In genomic region chr9:95771556-95772280, GRCh38 we compare ENCODE assay signal across 9 cellular contexts.
A peak's percentile ranks its signal among the peaks of the same experiment; 100 is the strongest.
DNase-seq lines count a peak whose midpoint lies in the region; ATAC-seq and TF ChIP-seq lines count a peak whose summit lies in the region.
"Had no signal": no experiment of that assay in that cellular context is flagged by ENCODE, and none has a peak within 500 bp of the region (broad histone marks: within the 10 kb centered on the region; RNA-seq: fewer than 3 reads in every experiment).

No MANE protein-coding gene starts in this region.

- DNase-seq in Right ventricle myocardium inferior (ENCODE audit: missing footprints) (no peak), cardiac septum (ENCODE audit: low spot score) (no peak), fibroblast of mammary gland (ENCODE audit: low read depth) (peak; percentile 51), vagina (ENCODE audit: extremely low spot score in 2 of 2) (no peak)
- no peak for DNase-seq in CD4-positive, alpha-beta memory T cell
- no peak for DNase-seq in activated T-cell treated with anti-CD3 and anti-CD28 coated beads, Interleukin-2, amount 50 U/mL, for 4 hours

- CTCF ChIA-PET in CD4-positive, alpha-beta memory T cell (lab: Charles Lee; ENCODE audit: partially characterized antibody), result no interaction called here

- no peaks in the 10 kb centered on the region for H3K36me3 Mint-ChIP-seq in CD4-positive, alpha-beta memory T cell
- no peaks in the 10 kb centered on the region for H3K36me3 Mint-ChIP-seq in activated T-cell treated with anti-CD3 and anti-CD28 coated beads, Interleukin-2, amount 50 U/mL, for 4 hours (ENCODE audit: insufficient read depth)

- POLR2A ChIA-PET in CD4-positive, alpha-beta memory T cell (lab: Charles Lee; ENCODE audit: partially characterized antibody), result no interaction called here

- intact Hi-C loops in Right ventricle myocardium inferior (cut with DNase I) (no loop called here), cardiac septum (cut with DNase I) (no loop called here), vagina (cut with DNase I) (no loop called here)
- intact Hi-C loops in CD4-positive, alpha-beta memory T cell (cut with micrococcal nuclease), result no loop called here

- peak; percentile 59 for ATAC-seq in Right ventricle myocardium inferior
- no peak for ATAC-seq in activated T-cell treated with anti-CD3 and anti-CD28 coated beads, Interleukin-2, amount 50 U/mL, for 4 hours
- no peak for ATAC-seq in HG03354 (IDR thresholded peaks at IDR 0.05; ENCODE audit: poor library complexity, severe bottlenecking, unreplicated experiment)

- H3K9me3 ChIP-seq in muscle layer of duodenum (ENCODE audit: control insufficient read depth in 1 of 2, low read length in 2 of 2) (no peaks in the 10 kb centered on the region), vagina (no peaks in the 10 kb centered on the region)
- H3K9me3 ChIP-seq in CD4-positive, alpha-beta memory T cell (ENCODE audit: control insufficient read depth in 1 of 2, low read length in 2 of 2), result no peaks in the 10 kb centered on the region

- no peak overlapping the region for H3K4me3 ChIP-seq in fibroblast of mammary gland (ENCODE audit: control insufficient read depth, low read depth, low read length)
- peak overlapping the region; percentile 9 to 36 for H3K4me3 ChIP-seq in muscle layer of duodenum (ENCODE audit: low read depth in 1 of 2, low read length in 2 of 2)
- peak overlapping the region in 1 of 2 donors; percentile 6 for H3K4me3 ChIP-seq in vagina
- no peak overlapping the region for H3K4me3 ChIP-seq in CD4-positive, alpha-beta memory T cell (ENCODE audit: low read length in 2 of 2)

- no peak overlapping the region for H3K4me3 Mint-ChIP-seq in CD4-positive, alpha-beta memory T cell
- no peak overlapping the region for H3K4me3 Mint-ChIP-seq in activated T-cell treated with anti-CD3 and anti-CD28 coated beads, Interleukin-2, amount 50 U/mL, for 4 hours
- H3K4me3 Mint-ChIP-seq: T-helper 2 cell treated with Interferon-gamma antibody and Interleukin-4, amounts not matched to agents 5 μg/mL and 100 μg/mL, for 36 hours had no signal

- peaks cover 4 to 12% of the 10 kb centered on the region in 2 donors for H3K4me1 ChIP-seq in muscle layer of duodenum (ENCODE audit: control insufficient read depth in 1 of 2, insufficient read depth in 2 of 2, low read length in 2 of 2)
- peaks cover 18% of the 10 kb centered on the region for H3K4me1 ChIP-seq in vagina
- no peaks in the 10 kb centered on the region for H3K4me1 ChIP-seq in CD4-positive, alpha-beta memory T cell (ENCODE audit: insufficient read depth, low read length)

- no peaks in the 10 kb centered on the region for H3K9me3 Mint-ChIP-seq in CD4-positive, alpha-beta memory T cell
- no peaks in the 10 kb centered on the region for H3K9me3 Mint-ChIP-seq in activated T-cell treated with anti-CD3 and anti-CD28 coated beads, Interleukin-2, amount 50 U/mL, for 4 hours
- H3K9me3 Mint-ChIP-seq: T-helper 2 cell treated with Interferon-gamma antibody and Interleukin-4, amounts not matched to agents 5 μg/mL and 100 μg/mL, for 36 hours had no signal

- no peak for TF ChIP-seq CTCF in fibroblast of mammary gland (conservative IDR thresholded peaks at IDR 0.05; ENCODE audit: control insufficient read depth, insufficient read depth, low read depth, low read length)
- no peak for TF ChIP-seq CTCF in vagina (IDR thresholded peaks at IDR 0.05)

- no peak for TF ChIP-seq POLR2A in vagina (IDR thresholded peaks at IDR 0.05)

- peak overlapping the region; percentile 14 for H3K27ac ChIP-seq in muscle layer of duodenum (ENCODE audit: low read length)
- peak overlapping the region; percentile 74 for H3K27ac ChIP-seq in vagina
- no peak overlapping the region for H3K27ac ChIP-seq in CD4-positive, alpha-beta memory T cell (ENCODE audit: low read depth, low read length)

- no peak overlapping the region for H3K27ac Mint-ChIP-seq in CD4-positive, alpha-beta memory T cell
- H3K27ac Mint-ChIP-seq: T-helper 2 cell treated with Interferon-gamma antibody and Interleukin-4, amounts not matched to agents 5 μg/mL and 100 μg/mL, for 36 hours had no signal

- no peaks in the 10 kb centered on the region for H3K4me1 Mint-ChIP-seq in CD4-positive, alpha-beta memory T cell
- H3K4me1 Mint-ChIP-seq in activated T-cell treated with anti-CD3 and anti-CD28 coated beads, Interleukin-2, amount 50 U/mL, for 4 hours (ENCODE audit: low read depth), result peaks cover 1% of the 10 kb centered on the region

- H3K36me3 ChIP-seq in muscle layer of duodenum (ENCODE audit: control insufficient read depth in 1 of 2, insufficient read depth in 2 of 2, low read length in 2 of 2) (no peaks in the 10 kb centered on the region), vagina (no peaks in the 10 kb centered on the region)
- H3K36me3 ChIP-seq in CD4-positive, alpha-beta memory T cell (ENCODE audit: insufficient read depth, low read length), result no peaks in the 10 kb centered on the region

- no peaks in the 10 kb centered on the region for H3K27me3 ChIP-seq in muscle layer of duodenum (ENCODE audit: low read depth, low read length)
- H3K27me3 ChIP-seq in vagina, result no peaks in the 10 kb centered on the region
- H3K27me3 ChIP-seq in CD4-positive, alpha-beta memory T cell (ENCODE audit: insufficient read depth, low read length), result no peaks in the 10 kb centered on the region

- H3K27me3 Mint-ChIP-seq in CD4-positive, alpha-beta memory T cell, result peaks cover 16 to 21% of the 10 kb centered on the region in 2 donors
- H3K27me3 Mint-ChIP-seq in activated T-cell treated with anti-CD3 and anti-CD28 coated beads, Interleukin-2, amount 50 U/mL, for 4 hours (ENCODE audit: low read depth), result peaks cover 23% of the 10 kb centered on the region

Comparison
In these comparisons a context has a peak if more than half of its experiments do, and no peak if none do; other contexts are left out.
1. H3K4me3 ChIP-seq: peak in muscle layer of duodenum (2 of 2); none in fibroblast of mammary gland (single experiment) and CD4-positive, alpha-beta memory T cell (0 of 2).